In genomic region chr6:167168296-167168695, GRCh38 we compare ENCODE assay signal across 18 cellular contexts. TPM values are rescaled to one million over a fixed set of nuclear protein-coding genes. Genes with fewer than 3 reads are reported as not detected.
"Had no signal": no experiment of that assay in that cellular context is flagged by ENCODE, and none has a peak within 500 bp of the region (broad histone marks: within the 10 kb centered on the region; RNA-seq: fewer than 3 reads in every experiment).

No MANE protein-coding gene starts in this region.

RNA-seq across cellular contexts. Expression of gene GPR31, which starts 10.5 kb away (rescaled TPM):
- total RNA-seq: chondrocyte, colonic mucosa, dermis microvascular lymphatic vessel endothelial cell, endodermal cell, esophagus mucosa, esophagus squamous epithelium, gastrocnemius medialis, glomerular endothelial cell, heart right ventricle, kidney epithelial cell, left cardiac atrium, left lung, left ventricle myocardium superior, lower leg skin, mammary epithelial cell, mononuclear cell, mucosa of gallbladder had no signal
- polyA plus RNA-seq: heart right ventricle, keratinocyte, mammary epithelial cell had no signal

RNA-seq across cellular contexts. Expression of gene CCR6, which starts 45.4 kb away (rescaled TPM):
- total RNA-seq: chondrocyte, dermis microvascular lymphatic vessel endothelial cell, endodermal cell, esophagus mucosa, gastrocnemius medialis, glomerular endothelial cell, kidney epithelial cell, left cardiac atrium, left ventricle myocardium superior, mammary epithelial cell had no signal
- polyA plus RNA-seq: heart right ventricle, keratinocyte, mammary epithelial cell had no signal
